ENCODE assay signal across 11 cellular contexts in the genomic region with DNA sequence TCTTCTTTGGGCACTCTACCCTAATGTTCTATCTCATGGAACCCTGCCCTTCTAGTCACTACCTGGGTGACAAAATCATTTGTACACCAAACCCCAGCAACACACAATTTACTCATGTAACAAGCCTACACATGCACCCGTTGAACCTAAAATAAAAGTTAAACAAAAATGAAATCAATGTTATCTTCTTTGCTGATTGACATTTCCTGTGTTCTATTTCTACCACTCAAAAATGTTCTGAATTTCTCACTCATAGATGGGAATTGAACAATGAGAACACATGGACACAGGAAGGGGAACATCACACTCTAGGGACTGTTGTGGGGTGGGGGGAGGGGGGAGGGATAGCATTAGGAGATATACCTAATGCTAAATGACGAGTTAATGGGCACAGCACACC. TPM values are rescaled to one million over a fixed set of nuclear protein-coding genes. Genes with fewer than 3 reads are reported as not detected.
"Had no signal": no experiment of that assay in that cellular context is flagged by ENCODE, and none has a peak within 500 bp of the region (broad histone marks: within the 10 kb centered on the region; RNA-seq: fewer than 3 reads in every experiment).

No MANE protein-coding gene starts in this region.

RNA-seq across cellular contexts. Expression of a gene that starts 8.8 kb away (rescaled TPM):
- total RNA-seq: OCI-LY7, PC-3, PC-9, Peyer's patch, Right ventricle myocardium inferior, Right ventricle myocardium superior, RPMI7951, SJCRH30, SJSA1, SK-MEL-5 had no signal
- polyA plus RNA-seq: SK-N-SH had no signal

RNA-seq across cellular contexts. Expression of a gene that starts 16.8 kb away (rescaled TPM):
- total RNA-seq: OCI-LY7, PC-3, PC-9, Peyer's patch, Right ventricle myocardium inferior, Right ventricle myocardium superior, RPMI7951, SJCRH30, SJSA1, SK-MEL-5 had no signal
- polyA plus RNA-seq: SK-N-SH had no signal

RNA-seq across cellular contexts. Expression of a gene that starts 47.0 kb away (rescaled TPM):
- total RNA-seq: OCI-LY7, PC-3, PC-9, Peyer's patch, Right ventricle myocardium inferior, Right ventricle myocardium superior, RPMI7951, SJCRH30, SJSA1, SK-MEL-5 had no signal
- polyA plus RNA-seq: SK-N-SH had no signal
